Comparison of ENCODE assay signal across 13 cellular contexts in genomic region chr22:42892571-42893316, GRCh38. TPM values are rescaled to one million over a fixed set of nuclear protein-coding genes. Genes with fewer than 3 reads are reported as not detected.
DNase-seq lines count a peak whose midpoint lies in the region; ATAC-seq and TF ChIP-seq lines count a peak whose summit lies in the region.
"Had no signal": no experiment of that assay in that cellular context is flagged by ENCODE, and none has a peak within 500 bp of the region (broad histone marks: within the 10 kb centered on the region; RNA-seq: fewer than 3 reads in every experiment).

No MANE protein-coding gene starts in this region.

- no peaks in the 10 kb centered on the region for H3K27me3 ChIP-seq in right cardiac atrium (ENCODE audit: control insufficient read depth, insufficient read depth)

- H3K27ac Mint-ChIP-seq in stimulated activated naive B cell treated with anti-CD40 and anti-IgM and Interleukin-4, amounts not matched to agents 10 μg/mL and 1 μg/mL and 100 μg/mL, for 72 hours, result peak overlapping the region; percentile 20
- H3K27ac Mint-ChIP-seq in WTC11, result no peak overlapping the region
- H3K27ac Mint-ChIP-seq: activated CD4-positive, alpha-beta memory T cell treated with anti-CD3 and anti-CD28 coated beads for 36 hours had no signal

- no peak overlapping the region for H3K4me3 Mint-ChIP-seq in stimulated activated naive B cell treated with anti-CD40 and anti-IgM and Interleukin-4, amounts not matched to agents 10 μg/mL and 1 μg/mL and 100 μg/mL, for 72 hours
- no peak overlapping the region for H3K4me3 Mint-ChIP-seq in WTC11
- H3K4me3 Mint-ChIP-seq: activated CD4-positive, alpha-beta memory T cell treated with anti-CD3 and anti-CD28 coated beads for 36 hours had no signal

- H3K36me3 Mint-ChIP-seq in stimulated activated naive B cell treated with anti-CD40 and anti-IgM and Interleukin-4, amounts not matched to agents 10 μg/mL and 1 μg/mL and 100 μg/mL, for 72 hours, result peaks cover 24 to 39% of the 10 kb centered on the region in 2 donors
- H3K36me3 Mint-ChIP-seq in WTC11, result peaks cover 16% of the 10 kb centered on the region

- H3K27ac ChIP-seq in RWPE1 (peak overlapping the region; percentile 26), right cardiac atrium (ENCODE audit: low read length) (peak overlapping the region; percentile 6)
- H3K27ac ChIP-seq: 22Rv1 had no signal

- POLR2A ChIA-PET in RWPE1 (lab: Yijun Ruan, JAX; ENCODE audit: low non-redundant PET) (no interaction called here), WTC11 (lab: Charles Lee) (no interaction called here)

- no peaks in the 10 kb centered on the region for H3K9me3 Mint-ChIP-seq in stimulated activated naive B cell treated with anti-CD40 and anti-IgM and Interleukin-4, amounts not matched to agents 10 μg/mL and 1 μg/mL and 100 μg/mL, for 72 hours
- H3K9me3 Mint-ChIP-seq in WTC11, result no peaks in the 10 kb centered on the region
- H3K9me3 Mint-ChIP-seq: activated CD4-positive, alpha-beta memory T cell treated with anti-CD3 and anti-CD28 coated beads for 36 hours had no signal

- no peak overlapping the region for H3K4me3 ChIP-seq in right cardiac atrium (ENCODE audit: low read length)

- H3K4me1 ChIP-seq in right cardiac atrium (ENCODE audit: control insufficient read depth, insufficient read depth, low read length), result peaks cover 14% of the 10 kb centered on the region

- intact Hi-C loops in right cardiac atrium (cut with DNase I), result no loop called here

- DNase-seq in NCI-H1105 treated with DMSO at 0.1 percent for 48 hours (lab: John Stamatoyannopoulos, UW) (peak; percentile 3), NCI-H1105 (lab: John Stamatoyannopoulos, UW) (no peak), RWPE1 (ENCODE audit: low spot score) (no peak), right cardiac atrium (peak in 2 of 3 donors; percentile 36 to 50), WTC11 (ENCODE audit: low spot score) (no peak), mucosa of gallbladder (ENCODE audit: low spot score) (no peak)
- no peak for DNase-seq in stimulated activated naive B cell treated with anti-CD40 and anti-IgM and Interleukin-4, amounts not matched to agents 10 μg/mL and 1 μg/mL and 100 μg/mL, for 72 hours
- DNase-seq: activated CD4-positive, alpha-beta memory T cell treated with anti-CD3 and anti-CD28 coated beads for 36 hours; activated naive CD4-positive, alpha-beta T cell treated with Interleukin-2 at 50 U/mL for 16 hours; DMS153; SW 1271 had no signal

- H3K9me3 ChIP-seq in right cardiac atrium (ENCODE audit: control insufficient read depth, low read length), result no peaks in the 10 kb centered on the region

- no peak for TF ChIP-seq CTCF in RWPE1 (conservative IDR thresholded peaks at IDR 0.05; ENCODE audit: low read depth)
- TF ChIP-seq CTCF in WTC11 (IDR thresholded peaks at IDR 0.05), result no peak

- ATAC-seq in right cardiac atrium (peak; percentile 20 to 35), GM21825 (IDR thresholded peaks at IDR 0.05; ENCODE audit: unreplicated experiment) (no peak), WTC11 (no peak)
- ATAC-seq in stimulated activated naive B cell treated with anti-CD40 and anti-IgM and Interleukin-4, amounts not matched to agents 10 μg/mL and 1 μg/mL and 100 μg/mL, for 72 hours (replicated peaks), result no peak

- H3K27me3 Mint-ChIP-seq in stimulated activated naive B cell treated with anti-CD40 and anti-IgM and Interleukin-4, amounts not matched to agents 10 μg/mL and 1 μg/mL and 100 μg/mL, for 72 hours, result no peaks in the 10 kb centered on the region
- no peaks in the 10 kb centered on the region for H3K27me3 Mint-ChIP-seq in WTC11 (ENCODE audit: low read depth)
- H3K27me3 Mint-ChIP-seq: activated CD4-positive, alpha-beta memory T cell treated with anti-CD3 and anti-CD28 coated beads for 36 hours had no signal

- WGBS in right cardiac atrium, result 62% methylated on average over 10 of the region's 10 CpGs

- peaks cover 51 to 85% of the 10 kb centered on the region in 2 donors for H3K4me1 Mint-ChIP-seq in stimulated activated naive B cell treated with anti-CD40 and anti-IgM and Interleukin-4, amounts not matched to agents 10 μg/mL and 1 μg/mL and 100 μg/mL, for 72 hours
- H3K4me1 Mint-ChIP-seq in WTC11, result peaks cover 16% of the 10 kb centered on the region

- CTCF ChIA-PET in RWPE1 (lab: Yijun Ruan, JAX) (interaction anchor here (0.6 kb wide), 2 partner anchors 9 to 136 kb away, joined by 3 to 4 read pairs; no protein-coding TSS in a partner anchor), WTC11 (lab: Charles Lee) (interaction anchor here (0.6 to 3.6 kb wide), 3 partner anchors 9 to 55 kb away, joined by 3 to 23 read pairs (median 3); no protein-coding TSS in a partner anchor)

TF ChIP-seq in WTC11, 78 proteins besides CTCF, POLR2A, EP300 and RAD21:
- no peak for TF ChIP-seq RELA (CRISPR knock-in tag; IDR thresholded peaks at IDR 0.05; ENCODE audit: borderline replicate concordance)
- no peak for TF ChIP-seq CBFB (CRISPR knock-in tag; IDR thresholded peaks at IDR 0.05; ENCODE audit: low read depth)
- no peak for TF ChIP-seq PRRX2 (CRISPR knock-in tag; IDR thresholded peaks at IDR 0.05)
- TF ChIP-seq, protein P1, sequence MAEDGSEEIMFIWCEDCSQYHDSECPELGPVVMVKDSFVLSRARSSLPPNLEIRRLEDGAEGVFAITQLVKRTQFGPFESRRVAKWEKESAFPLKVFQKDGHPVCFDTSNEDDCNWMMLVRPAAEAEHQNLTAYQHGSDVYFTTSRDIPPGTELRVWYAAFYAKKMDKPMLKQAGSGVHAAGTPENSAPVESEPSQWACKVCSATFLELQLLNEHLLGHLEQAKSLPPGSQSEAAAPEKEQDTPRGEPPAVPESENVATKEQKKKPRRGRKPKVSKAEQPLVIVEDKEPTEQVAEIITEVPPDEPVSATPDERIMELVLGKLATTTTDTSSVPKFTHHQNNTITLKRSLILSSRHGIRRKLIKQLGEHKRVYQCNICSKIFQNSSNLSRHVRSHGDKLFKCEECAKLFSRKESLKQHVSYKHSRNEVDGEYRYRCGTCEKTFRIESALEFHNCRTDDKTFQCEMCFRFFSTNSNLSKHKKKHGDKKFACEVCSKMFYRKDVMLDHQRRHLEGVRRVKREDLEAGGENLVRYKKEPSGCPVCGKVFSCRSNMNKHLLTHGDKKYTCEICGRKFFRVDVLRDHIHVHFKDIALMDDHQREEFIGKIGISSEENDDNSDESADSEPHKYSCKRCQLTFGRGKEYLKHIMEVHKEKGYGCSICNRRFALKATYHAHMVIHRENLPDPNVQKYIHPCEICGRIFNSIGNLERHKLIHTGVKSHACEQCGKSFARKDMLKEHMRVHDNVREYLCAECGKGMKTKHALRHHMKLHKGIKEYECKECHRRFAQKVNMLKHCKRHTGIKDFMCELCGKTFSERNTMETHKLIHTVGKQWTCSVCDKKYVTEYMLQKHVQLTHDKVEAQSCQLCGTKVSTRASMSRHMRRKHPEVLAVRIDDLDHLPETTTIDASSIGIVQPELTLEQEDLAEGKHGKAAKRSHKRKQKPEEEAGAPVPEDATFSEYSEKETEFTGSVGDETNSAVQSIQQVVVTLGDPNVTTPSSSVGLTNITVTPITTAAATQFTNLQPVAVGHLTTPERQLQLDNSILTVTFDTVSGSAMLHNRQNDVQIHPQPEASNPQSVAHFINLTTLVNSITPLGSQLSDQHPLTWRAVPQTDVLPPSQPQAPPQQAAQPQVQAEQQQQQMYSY (CRISPR knock-in tag; IDR thresholded peaks at IDR 0.05), result no peak
- no peak for TF ChIP-seq TEAD4 (CRISPR knock-in tag; IDR thresholded peaks at IDR 0.05)
- TF ChIP-seq SMAD3 (CRISPR knock-in tag; IDR thresholded peaks at IDR 0.05; ENCODE audit: borderline replicate concordance), result no peak
- no peak for TF ChIP-seq CREM (CRISPR knock-in tag; IDR thresholded peaks at IDR 0.05)
- TF ChIP-seq, protein P2, sequence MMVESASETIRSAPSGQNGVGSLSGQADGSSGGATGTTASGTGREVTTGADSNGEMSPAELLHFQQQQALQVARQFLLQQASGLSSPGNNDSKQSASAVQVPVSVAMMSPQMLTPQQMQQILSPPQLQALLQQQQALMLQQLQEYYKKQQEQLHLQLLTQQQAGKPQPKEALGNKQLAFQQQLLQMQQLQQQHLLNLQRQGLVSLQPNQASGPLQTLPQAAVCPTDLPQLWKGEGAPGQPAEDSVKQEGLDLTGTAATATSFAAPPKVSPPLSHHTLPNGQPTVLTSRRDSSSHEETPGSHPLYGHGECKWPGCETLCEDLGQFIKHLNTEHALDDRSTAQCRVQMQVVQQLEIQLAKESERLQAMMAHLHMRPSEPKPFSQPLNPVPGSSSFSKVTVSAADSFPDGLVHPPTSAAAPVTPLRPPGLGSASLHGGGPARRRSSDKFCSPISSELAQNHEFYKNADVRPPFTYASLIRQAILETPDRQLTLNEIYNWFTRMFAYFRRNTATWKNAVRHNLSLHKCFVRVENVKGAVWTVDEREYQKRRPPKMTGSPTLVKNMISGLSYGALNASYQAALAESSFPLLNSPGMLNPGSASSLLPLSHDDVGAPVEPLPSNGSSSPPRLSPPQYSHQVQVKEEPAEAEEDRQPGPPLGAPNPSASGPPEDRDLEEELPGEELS (CRISPR knock-in tag; IDR thresholded peaks at IDR 0.05), result no peak
- TF ChIP-seq GABPB1 (CRISPR knock-in tag; IDR thresholded peaks at IDR 0.05), result no peak
- no peak for TF ChIP-seq FOXP1 (CRISPR knock-in tag; IDR thresholded peaks at IDR 0.05; ENCODE audit: borderline replicate concordance)
- no peak for TF ChIP-seq FOXJ3 (CRISPR knock-in tag; IDR thresholded peaks at IDR 0.05; ENCODE audit: borderline replicate concordance)
TF ChIP-seq in WTC11: peak in this region for 0.

RNA-seq across cellular contexts. Expression of gene ARFGAP3, which starts 35.7 kb away (rescaled TPM):
- 10 to 100 TPM; 23.3 to 37.7 (median 27.5) TPM for total RNA-seq in right cardiac atrium
- polyA plus RNA-seq in right cardiac atrium, result 17.0 TPM
- 16.9 to 17.1 TPM (median 17.1 TPM) in 3 replicates for total RNA-seq in WTC11 (2021)
- 49.8 TPM for total RNA-seq in mucosa of gallbladder

Comparison
In these comparisons a context has a peak if more than half of its experiments do, and no peak if none do; other contexts are left out.
1. DNase-seq: peak in NCI-H1105 treated with DMSO at 0.1 percent for 48 hours (single experiment) and right cardiac atrium (2 of 3); none in NCI-H1105 (single experiment), RWPE1 (single experiment), stimulated activated naive B cell treated with anti-CD40 and anti-IgM and Interleukin-4, amounts not matched to agents 10 μg/mL and 1 μg/mL and 100 μg/mL, for 72 hours (single experiment), WTC11 (single experiment) and mucosa of gallbladder (single experiment).
2. ATAC-seq: peak in right cardiac atrium (2 of 2); none in stimulated activated naive B cell treated with anti-CD40 and anti-IgM and Interleukin-4, amounts not matched to agents 10 μg/mL and 1 μg/mL and 100 μg/mL, for 72 hours (0 of 2), GM21825 (single experiment) and WTC11 (single experiment).